ENCODE assay signal across 33 cellular contexts in genomic region chr10:49295297-49295696, GRCh38. TPM values are rescaled to one million over a fixed set of nuclear protein-coding genes. Genes with fewer than 3 reads are reported as not detected.
"Had no signal": no experiment of that assay in that cellular context is flagged by ENCODE, and none has a peak within 500 bp of the region (broad histone marks: within the 10 kb centered on the region; RNA-seq: fewer than 3 reads in every experiment).

No MANE protein-coding gene starts in this region.

- H3K27ac ChIP-seq: colonic mucosa, epithelial cell of prostate, gastroesophageal sphincter, hepatocyte, neural progenitor cell, thoracic aorta, tibial nerve, upper lobe of left lung had no signal

- H3K4me3 Mint-ChIP-seq: dendritic cell treated with granulocyte-macrophage colony-stimulating factor and Interleukin-4, amounts not matched to agents 40 ng/mL and 50 ng/mL, for 4 days; endodermal cell; naive thymus-derived CD4-positive, alpha-beta T cell; nephron; neural progenitor cell; stimulated activated effector memory CD8-positive, alpha-beta T cell treated with anti-CD3 and anti-CD28 coated beads, Interleukin-12 subunit alpha, Interleukin-12 subunit beta, amount 100 ng/mL, for 72 hours had no signal

- H3K9me3 ChIP-seq: colonic mucosa, gastroesophageal sphincter, heart left ventricle, thoracic aorta, tibial nerve, upper lobe of left lung had no signal

- H2AFZ ChIP-seq: hepatocyte, neural progenitor cell had no signal

- H3K4me2 ChIP-seq: hepatocyte, neural progenitor cell had no signal

- H3K36me3 Mint-ChIP-seq: naive thymus-derived CD4-positive, alpha-beta T cell; neural progenitor cell; stimulated activated effector memory CD8-positive, alpha-beta T cell treated with anti-CD3 and anti-CD28 coated beads, Interleukin-12 subunit alpha, Interleukin-12 subunit beta, amount 100 ng/mL, for 72 hours had no signal

- H3K9me3 Mint-ChIP-seq: dendritic cell treated with granulocyte-macrophage colony-stimulating factor and Interleukin-4, amounts not matched to agents 40 ng/mL and 50 ng/mL, for 4 days; endodermal cell; naive thymus-derived CD4-positive, alpha-beta T cell; nephron; neural progenitor cell; stimulated activated effector memory CD8-positive, alpha-beta T cell treated with anti-CD3 and anti-CD28 coated beads, Interleukin-12 subunit alpha, Interleukin-12 subunit beta, amount 100 ng/mL, for 72 hours had no signal

- H3K27ac Mint-ChIP-seq: dendritic cell treated with granulocyte-macrophage colony-stimulating factor and Interleukin-4, amounts not matched to agents 40 ng/mL and 50 ng/mL, for 4 days; endodermal cell; naive thymus-derived CD4-positive, alpha-beta T cell; nephron; neural progenitor cell; stimulated activated effector memory CD8-positive, alpha-beta T cell treated with anti-CD3 and anti-CD28 coated beads, Interleukin-12 subunit alpha, Interleukin-12 subunit beta, amount 100 ng/mL, for 72 hours had no signal

- H3K9ac ChIP-seq: neural progenitor cell had no signal

- ATAC-seq: esophagus mucosa; gastroesophageal sphincter; heart left ventricle; left lobe of liver; naive thymus-derived CD4-positive, alpha-beta T cell; sciatic nerve; stimulated activated effector memory CD8-positive, alpha-beta T cell treated with anti-CD3 and anti-CD28 coated beads, Interleukin-12 subunit alpha, Interleukin-12 subunit beta, amount 100 ng/mL, for 72 hours had no signal

- DNase-seq: colonic mucosa; effector CD8-positive, alpha-beta T cell; endodermal cell; foreskin fibroblast; kidney; mesendoderm; midbrain; naive thymus-derived CD4-positive, alpha-beta T cell; nucleus accumbens; retina; stimulated activated CD4-positive, alpha-beta T cell treated with anti-CD3 and anti-CD28 coated beads, Interleukin-2, amount 100 ng/mL, for 24 hours; stimulated activated CD4-positive, alpha-beta T cell treated with anti-CD3 and anti-CD28 coated beads, Interleukin-4, amount 100 ng/mL, for 24 hours; stimulated activated naive CD4-positive, alpha-beta T cell treated with Interleukin-2 at 50 U/mL for 16 hours; upper lobe of left lung had no signal

- H3K27me3 ChIP-seq: colonic mucosa, heart left ventricle, hepatocyte, neural progenitor cell, tibial nerve, upper lobe of left lung had no signal

- H3K4me3 ChIP-seq: colonic mucosa, gastroesophageal sphincter, heart left ventricle, hepatocyte, neural progenitor cell, thoracic aorta, tibial nerve, upper lobe of left lung had no signal

- H3K4me1 ChIP-seq: colonic mucosa had no signal

- H3K36me3 ChIP-seq: colonic mucosa, gastroesophageal sphincter, heart left ventricle, neural progenitor cell, thoracic aorta, tibial nerve, upper lobe of left lung had no signal

- H3K79me2 ChIP-seq: hepatocyte had no signal

RNA-seq across cellular contexts. Expression of gene C10orf71, which starts 3.7 kb away (rescaled TPM):
- total RNA-seq: chondrocyte; colonic mucosa; esophagus mucosa; hepatocyte; kidney; left lobe of liver; lower leg skin; lung microvascular endothelial cell; mucosa of gallbladder; naive thymus-derived CD4-positive, alpha-beta T cell; osteocyte; pulmonary artery endothelial cell; upper lobe of left lung had no signal
